Comparison of ENCODE assay signal across 24 cellular contexts in genomic region chr2:15839461-15840124, GRCh38.
DNase-seq lines count a peak whose midpoint lies in the region; ATAC-seq and TF ChIP-seq lines count a peak whose summit lies in the region.
"Had no signal": no experiment of that assay in that cellular context is flagged by ENCODE, and none has a peak within 500 bp of the region (broad histone marks: within the 10 kb centered on the region; RNA-seq: fewer than 3 reads in every experiment).

No MANE protein-coding gene starts in this region.

- no TSS peak for BruUV-seq in PC-9 (replicated peaks; lab: Mats Ljungman, UMichigan)

- H3K27me3 ChIP-seq in PC-9 (ENCODE audit: insufficient read depth, low read depth) = 0 out of 2 replicates have a peak, but pooled peaks cover 5% of the 10 kb centered on the region
- no peaks in the 10 kb centered on the region for H3K27me3 ChIP-seq in hepatocyte
- H3K27me3 ChIP-seq: BLaER1 treated with 17β-estradiol and CSF1 and Interleukin-3, amounts not matched to agents 10 nM and 100 nM had no signal

- H3K9me3 Mint-ChIP-seq in type B pancreatic cell = peaks cover 4% of the 10 kb centered on the region
- peaks cover 0 to 10% of the 10 kb centered on the region in 2 donors for H3K9me3 Mint-ChIP-seq in effector memory CD8-positive, alpha-beta T cell

- H3K4me2 ChIP-seq in PC-9 (peak overlapping the region; percentile 8; the same call in 1 of the 2 replicates), hepatocyte (no peak overlapping the region)
- H3K4me2 ChIP-seq: A549; BLaER1 treated with 17β-estradiol and CSF1 and Interleukin-3, amounts not matched to agents 10 nM and 100 nM had no signal

- no peak for ATAC-seq in effector memory CD8-positive, alpha-beta T cell (replicated peaks)
- ATAC-seq in HG02981 (IDR thresholded peaks at IDR 0.05; ENCODE audit: unreplicated experiment) (no peak), HG03378 (IDR thresholded peaks at IDR 0.05; ENCODE audit: unreplicated experiment) (no peak), HG02588 (IDR thresholded peaks at IDR 0.05; ENCODE audit: unreplicated experiment) (no peak)
- ATAC-seq: A549, GM12878 had no signal

- 82% methylated on average over 8 of the region's 8 CpGs for WGBS in hepatocyte (ENCODE audit: low lambda C conversion rate, missing lambda C conversion rate)

- H4K20me1 ChIP-seq in PC-9 (ENCODE audit: insufficient read depth) (no peaks in the 10 kb centered on the region), hepatocyte (ENCODE audit: insufficient read depth, poor library complexity, severe bottlenecking) (no peaks in the 10 kb centered on the region)
- H4K20me1 ChIP-seq: BLaER1 treated with 17β-estradiol and CSF1 and Interleukin-3, amounts not matched to agents 10 nM and 100 nM had no signal

- H3K9me2 ChIP-seq in PC-9 (ENCODE audit: insufficient read depth) (no peaks in the 10 kb centered on the region), hepatocyte (replicated peaks; ENCODE audit: insufficient read depth) (no peaks in the 10 kb centered on the region)

- no peaks in the 10 kb centered on the region for H3F3A ChIP-seq in PC-9 (ENCODE audit: insufficient read depth, low read depth)

- H3K4me1 ChIP-seq in PC-9 (replicated peaks; ENCODE audit: insufficient read depth) = peaks cover 11% of the 10 kb centered on the region; the same call in 1 of the 2 replicates
- peaks cover 9% of the 10 kb centered on the region for H3K4me1 ChIP-seq in hepatocyte (ENCODE audit: insufficient read depth)
- H3K4me1 ChIP-seq: A549; BLaER1 treated with 17β-estradiol and CSF1 and Interleukin-3, amounts not matched to agents 10 nM and 100 nM had no signal

- no peaks in the 10 kb centered on the region for H3K36me3 Mint-ChIP-seq in type B pancreatic cell
- H3K36me3 Mint-ChIP-seq in effector memory CD8-positive, alpha-beta T cell (ENCODE audit: insufficient read depth) = no peaks in the 10 kb centered on the region
- H3K36me3 Mint-ChIP-seq: CD4-positive, alpha-beta memory T cell; CD8-positive, alpha-beta memory T cell had no signal

- peaks cover 22% of the 10 kb centered on the region for H3K4me1 Mint-ChIP-seq in type B pancreatic cell (ENCODE audit: unreplicated experiment)
- H3K4me1 Mint-ChIP-seq in effector memory CD8-positive, alpha-beta T cell (ENCODE audit: low read depth in 2 of 2) = no peaks in the 10 kb centered on the region
- H3K4me1 Mint-ChIP-seq: B cell; CD4-positive, alpha-beta memory T cell; CD8-positive, alpha-beta memory T cell had no signal

- no peaks in the 10 kb centered on the region for H3K36me3 ChIP-seq in PC-9 (ENCODE audit: low read depth)
- no peaks in the 10 kb centered on the region for H3K36me3 ChIP-seq in hepatocyte (replicated peaks; ENCODE audit: insufficient read depth, low read depth)
- H3K36me3 ChIP-seq: BLaER1 treated with 17β-estradiol and CSF1 and Interleukin-3, amounts not matched to agents 10 nM and 100 nM had no signal

- no peak overlapping the region for H2AFZ ChIP-seq in PC-9
- H2AFZ ChIP-seq in hepatocyte = no peak overlapping the region

- no peak overlapping the region for H3K4me3 Mint-ChIP-seq in type B pancreatic cell
- no peak overlapping the region for H3K4me3 Mint-ChIP-seq in effector memory CD8-positive, alpha-beta T cell
- H3K4me3 Mint-ChIP-seq: B cell; CD4-positive, alpha-beta memory T cell; CD8-positive, alpha-beta memory T cell had no signal

- no peaks in the 10 kb centered on the region for H3K9me3 ChIP-seq in PC-9 (ENCODE audit: insufficient read depth, low read depth)
- no peaks in the 10 kb centered on the region for H3K9me3 ChIP-seq in hepatocyte (ENCODE audit: low read depth)
- H3K9me3 ChIP-seq: A549 had no signal

- POLR2A ChIA-PET in PC-9 (lab: Charles Lee; ENCODE audit: unreplicated experiment) = no interaction called here

- no peak overlapping the region for H3K27ac ChIP-seq in PC-9
- peak overlapping the region; percentile 10 for H3K27ac ChIP-seq in hepatocyte
- H3K27ac ChIP-seq: 22Rv1; A549; BLaER1 treated with 17β-estradiol and CSF1 and Interleukin-3, amounts not matched to agents 10 nM and 100 nM; C4-2B had no signal

- H3K4me3 ChIP-seq in PC-9 (no peak overlapping the region), hepatocyte (no peak overlapping the region)
- H3K4me3 ChIP-seq: A549; BLaER1 treated with 17β-estradiol and CSF1 and Interleukin-3, amounts not matched to agents 10 nM and 100 nM; GM12878 had no signal

- no peak for TF ChIP-seq CTCF in PC-9 (conservative IDR thresholded peaks at IDR 0.05)
- no peak for TF ChIP-seq CTCF in hepatocyte (IDR thresholded peaks at IDR 0.05; ENCODE audit: poor library complexity)
- no peak for TF ChIP-seq CTCF in type B pancreatic cell (conservative IDR thresholded peaks at IDR 0.05)

- H3K79me2 ChIP-seq in PC-9 (ENCODE audit: low read depth) (no peaks in the 10 kb centered on the region), hepatocyte (no peaks in the 10 kb centered on the region)

- DNase-seq in PC-9 (no peak), SK-N-DZ (ENCODE audit: low spot score) (peak; percentile 93), hepatocyte (ENCODE audit: low spot score) (no peak), type B pancreatic cell (ENCODE audit: extremely low spot score, unreplicated experiment) (peak; percentile 37)
- no peak for DNase-seq in effector memory CD8-positive, alpha-beta T cell
- DNase-seq: AML-193; CD4-positive, alpha-beta memory T cell; CD8-positive, alpha-beta memory T cell; COR-L47; DMS 273 treated with DMSO at 0.1 percent for 48 hours; DMS153; DMS79; DND-41; EL; GDM1 had no signal

- intact Hi-C loops in PC-9 (cut with micrococcal nuclease; ENCODE audit: unreplicated experiment) = no loop called here

- H3K27me3 Mint-ChIP-seq in type B pancreatic cell = no peaks in the 10 kb centered on the region
- peaks cover 0 to 8% of the 10 kb centered on the region in 2 donors for H3K27me3 Mint-ChIP-seq in effector memory CD8-positive, alpha-beta T cell
- H3K27me3 Mint-ChIP-seq: B cell; CD4-positive, alpha-beta memory T cell had no signal

- CTCF ChIA-PET in PC-9 (lab: Charles Lee) = no interaction called here

- no peak overlapping the region for H3K27ac Mint-ChIP-seq in type B pancreatic cell
- no peak overlapping the region for H3K27ac Mint-ChIP-seq in effector memory CD8-positive, alpha-beta T cell
- H3K27ac Mint-ChIP-seq: B cell; CD4-positive, alpha-beta memory T cell; CD8-positive, alpha-beta memory T cell had no signal

Comparison
In these comparisons a context has a peak if more than half of its experiments do, and no peak if none do; other contexts are left out.
1. DNase-seq: peak in SK-N-DZ (single experiment) and type B pancreatic cell (single experiment); none in PC-9 (0 of 2), hepatocyte (single experiment) and effector memory CD8-positive, alpha-beta T cell (0 of 3).